1 cellular context compared by ENCODE assay signal in the genomic region with DNA sequence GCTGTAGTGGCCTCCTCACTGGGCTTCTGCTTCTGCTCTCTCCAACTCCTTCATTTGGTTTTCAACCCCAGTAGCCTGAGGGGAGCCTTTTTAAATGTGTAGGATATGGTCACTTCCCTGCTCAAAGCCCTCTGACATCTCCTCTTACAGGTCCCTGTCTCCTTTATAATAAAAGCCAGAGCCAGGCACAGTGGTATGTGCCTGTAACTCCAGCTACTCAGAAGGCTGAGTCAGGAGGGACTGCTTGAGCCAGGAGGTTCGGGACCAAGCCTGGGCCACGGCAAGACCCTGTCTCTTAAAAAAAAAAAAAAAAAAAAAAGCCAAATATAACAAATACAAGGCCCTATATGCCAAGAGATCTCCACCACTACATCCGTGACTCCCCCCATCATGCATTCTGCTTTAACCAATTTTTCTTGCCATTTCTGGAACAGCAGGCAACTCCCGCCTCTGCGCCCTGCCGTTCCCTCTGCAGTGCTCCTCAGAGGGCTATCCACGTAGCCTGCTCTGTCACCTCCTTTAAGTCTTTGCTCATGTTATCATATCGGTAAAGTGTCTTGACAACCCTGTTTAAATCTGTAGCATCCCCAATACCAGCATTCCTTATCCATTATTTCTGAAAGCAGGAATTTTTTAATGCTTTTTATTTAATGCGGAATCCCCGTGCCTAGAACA.
TF ChIP-seq lines count a peak whose summit lies in the region.

No MANE protein-coding gene starts in this region.

TF ChIP-seq in A549, 52 proteins besides CTCF, POLR2A, EP300 and RAD21 (continued from another document):
- TF ChIP-seq MYC (IDR thresholded peaks at IDR 0.05; ENCODE audit: borderline replicate concordance, low read length) (no peak), FOXS1 (CRISPR knock-in tag; IDR thresholded peaks at IDR 0.05) (no peak), ZNF302 (CRISPR knock-in tag; IDR thresholded peaks at IDR 0.05) (no peak), RCOR1 (IDR thresholded peaks at IDR 0.05; ENCODE audit: low read depth, low read length) (no peak), CBX2 (IDR thresholded peaks at IDR 0.05; ENCODE audit: borderline replicate concordance, low read depth) (no peak), ZSCAN20 (CRISPR knock-in tag; IDR thresholded peaks at IDR 0.05) (no peak), CHD2 (IDR thresholded peaks at IDR 0.05; ENCODE audit: low read length, partially characterized antibody) (no peak), FOSB (CRISPR knock-in tag; IDR thresholded peaks at IDR 0.05) (no peak), GATA3 (IDR thresholded peaks at IDR 0.05; ENCODE audit: borderline replicate concordance) (no peak), MAZ (IDR thresholded peaks at IDR 0.05; ENCODE audit: borderline replicate concordance, low read depth, low read length) (no peak), EHF (CRISPR knock-in tag; IDR thresholded peaks at IDR 0.05) (no peak), CBX8 (IDR thresholded peaks at IDR 0.05) (no peak), CHD4 (IDR thresholded peaks at IDR 0.05; ENCODE audit: borderline replicate concordance) (no peak), SREBF2 (IDR thresholded peaks at IDR 0.05) (no peak), RFX5 (IDR thresholded peaks at IDR 0.05) (no peak)
- TF ChIP-seq, protein P1, sequence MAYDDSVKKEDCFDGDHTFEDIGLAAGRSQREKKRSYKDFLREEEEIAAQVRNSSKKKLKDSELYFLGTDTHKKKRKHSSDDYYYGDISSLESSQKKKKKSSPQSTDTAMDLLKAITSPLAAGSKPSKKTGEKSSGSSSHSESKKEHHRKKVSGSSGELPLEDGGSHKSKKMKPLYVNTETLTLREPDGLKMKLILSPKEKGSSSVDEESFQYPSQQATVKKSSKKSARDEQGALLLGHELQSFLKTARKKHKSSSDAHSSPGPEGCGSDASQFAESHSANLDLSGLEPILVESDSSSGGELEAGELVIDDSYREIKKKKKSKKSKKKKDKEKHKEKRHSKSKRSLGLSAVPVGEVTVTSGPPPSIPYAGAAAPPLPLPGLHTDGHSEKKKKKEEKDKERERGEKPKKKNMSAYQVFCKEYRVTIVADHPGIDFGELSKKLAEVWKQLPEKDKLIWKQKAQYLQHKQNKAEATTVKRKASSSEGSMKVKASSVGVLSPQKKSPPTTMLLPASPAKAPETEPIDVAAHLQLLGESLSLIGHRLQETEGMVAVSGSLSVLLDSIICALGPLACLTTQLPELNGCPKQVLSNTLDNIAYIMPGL (CRISPR knock-in tag; IDR thresholded peaks at IDR 0.05; ENCODE audit: borderline replicate concordance), result no peak
- TF ChIP-seq, protein P2, sequence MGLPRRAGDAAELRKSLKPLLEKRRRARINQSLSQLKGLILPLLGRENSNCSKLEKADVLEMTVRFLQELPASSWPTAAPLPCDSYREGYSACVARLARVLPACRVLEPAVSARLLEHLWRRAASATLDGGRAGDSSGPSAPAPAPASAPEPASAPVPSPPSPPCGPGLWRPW (IDR thresholded peaks at IDR 0.05), result no peak
- TF ChIP-seq, protein P3, sequence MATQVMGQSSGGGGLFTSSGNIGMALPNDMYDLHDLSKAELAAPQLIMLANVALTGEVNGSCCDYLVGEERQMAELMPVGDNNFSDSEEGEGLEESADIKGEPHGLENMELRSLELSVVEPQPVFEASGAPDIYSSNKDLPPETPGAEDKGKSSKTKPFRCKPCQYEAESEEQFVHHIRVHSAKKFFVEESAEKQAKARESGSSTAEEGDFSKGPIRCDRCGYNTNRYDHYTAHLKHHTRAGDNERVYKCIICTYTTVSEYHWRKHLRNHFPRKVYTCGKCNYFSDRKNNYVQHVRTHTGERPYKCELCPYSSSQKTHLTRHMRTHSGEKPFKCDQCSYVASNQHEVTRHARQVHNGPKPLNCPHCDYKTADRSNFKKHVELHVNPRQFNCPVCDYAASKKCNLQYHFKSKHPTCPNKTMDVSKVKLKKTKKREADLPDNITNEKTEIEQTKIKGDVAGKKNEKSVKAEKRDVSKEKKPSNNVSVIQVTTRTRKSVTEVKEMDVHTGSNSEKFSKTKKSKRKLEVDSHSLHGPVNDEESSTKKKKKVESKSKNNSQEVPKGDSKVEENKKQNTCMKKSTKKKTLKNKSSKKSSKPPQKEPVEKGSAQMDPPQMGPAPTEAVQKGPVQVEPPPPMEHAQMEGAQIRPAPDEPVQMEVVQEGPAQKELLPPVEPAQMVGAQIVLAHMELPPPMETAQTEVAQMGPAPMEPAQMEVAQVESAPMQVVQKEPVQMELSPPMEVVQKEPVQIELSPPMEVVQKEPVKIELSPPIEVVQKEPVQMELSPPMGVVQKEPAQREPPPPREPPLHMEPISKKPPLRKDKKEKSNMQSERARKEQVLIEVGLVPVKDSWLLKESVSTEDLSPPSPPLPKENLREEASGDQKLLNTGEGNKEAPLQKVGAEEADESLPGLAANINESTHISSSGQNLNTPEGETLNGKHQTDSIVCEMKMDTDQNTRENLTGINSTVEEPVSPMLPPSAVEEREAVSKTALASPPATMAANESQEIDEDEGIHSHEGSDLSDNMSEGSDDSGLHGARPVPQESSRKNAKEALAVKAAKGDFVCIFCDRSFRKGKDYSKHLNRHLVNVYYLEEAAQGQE (IDR thresholded peaks at IDR 0.05), result no peak
- TF ChIP-seq, protein P4, sequence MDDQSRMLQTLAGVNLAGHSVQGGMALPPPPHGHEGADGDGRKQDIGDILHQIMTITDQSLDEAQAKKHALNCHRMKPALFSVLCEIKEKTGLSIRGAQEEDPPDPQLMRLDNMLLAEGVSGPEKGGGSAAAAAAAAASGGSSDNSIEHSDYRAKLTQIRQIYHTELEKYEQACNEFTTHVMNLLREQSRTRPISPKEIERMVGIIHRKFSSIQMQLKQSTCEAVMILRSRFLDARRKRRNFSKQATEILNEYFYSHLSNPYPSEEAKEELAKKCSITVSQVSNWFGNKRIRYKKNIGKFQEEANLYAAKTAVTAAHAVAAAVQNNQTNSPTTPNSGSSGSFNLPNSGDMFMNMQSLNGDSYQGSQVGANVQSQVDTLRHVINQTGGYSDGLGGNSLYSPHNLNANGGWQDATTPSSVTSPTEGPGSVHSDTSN (IDR thresholded peaks at IDR 0.05), result no peak
